In the genomic region with DNA sequence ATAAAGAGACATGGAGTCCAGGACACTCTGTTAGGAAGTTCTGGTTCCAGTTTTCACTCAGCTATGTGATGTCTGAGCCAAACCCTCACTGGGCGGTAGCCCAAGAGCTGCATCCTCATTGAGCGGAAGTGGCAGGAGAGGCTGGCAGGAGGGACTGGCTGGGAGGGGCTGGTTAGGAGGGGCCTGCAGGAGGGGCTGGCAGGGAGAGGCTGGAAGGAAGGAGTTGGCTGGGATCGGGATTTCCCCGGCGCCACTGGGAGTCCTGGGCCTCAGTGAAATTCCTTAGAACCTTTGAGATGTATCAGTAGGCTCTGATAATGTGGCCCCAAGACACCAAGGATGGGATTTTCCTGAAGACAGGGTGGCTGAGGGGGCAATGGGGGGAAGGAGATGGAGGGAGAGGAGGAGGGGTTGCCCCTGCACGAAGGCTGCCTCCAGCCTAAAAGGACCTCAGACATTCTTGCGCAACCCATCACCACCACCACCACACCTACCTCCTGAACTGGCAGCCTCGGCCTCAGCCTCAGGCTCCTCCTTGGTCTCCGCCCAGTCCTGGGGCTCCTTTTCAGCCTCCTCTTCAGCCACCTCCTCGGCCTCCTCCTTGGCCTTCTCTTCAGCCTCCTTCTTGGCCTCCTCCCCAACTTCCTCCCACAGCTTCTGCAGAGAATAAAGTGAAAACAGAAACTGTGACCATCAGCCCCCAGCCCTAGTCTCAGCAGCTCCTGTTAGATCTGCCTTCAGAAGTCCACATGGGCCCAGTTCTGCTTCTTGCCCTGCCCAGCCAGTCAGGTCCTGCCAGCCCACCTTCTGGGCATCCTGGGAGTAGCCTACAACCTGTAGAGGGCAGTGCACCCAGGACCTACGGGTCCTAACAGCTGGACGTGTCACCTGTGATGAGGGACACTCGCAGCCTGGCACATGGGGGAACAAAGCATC, we compare ENCODE assay signal across 8 cellular contexts. TPM values are rescaled to one million over a fixed set of nuclear protein-coding genes. Genes with fewer than 3 reads are reported as not detected.
DNase-seq lines count a peak whose midpoint lies in the region; ATAC-seq and TF ChIP-seq lines count a peak whose summit lies in the region.
"Had no signal": no experiment of that assay in that cellular context is flagged by ENCODE, and none has a peak within 500 bp of the region (broad histone marks: within the 10 kb centered on the region; RNA-seq: fewer than 3 reads in every experiment).

No MANE protein-coding gene starts in this region.

- H3K36me3 ChIP-seq in transverse colon: no peaks in the 10 kb centered on the region
- H3K36me3 ChIP-seq: neutrophil had no signal

- H3K27ac ChIP-seq in right cardiac atrium (ENCODE audit: low read length) (no peak overlapping the region), transverse colon (no peak overlapping the region)
- H3K27ac ChIP-seq: neutrophil had no signal

- H3K9me3 ChIP-seq in right cardiac atrium (ENCODE audit: control insufficient read depth, low read length): no peaks in the 10 kb centered on the region
- no peaks in the 10 kb centered on the region for H3K9me3 ChIP-seq in transverse colon
- H3K9me3 ChIP-seq: neutrophil had no signal

- 42% methylated on average over 13 of the region's 13 CpGs for WGBS in right cardiac atrium
- WGBS in transverse colon (ENCODE audit: low coverage in 1 of 2), 2 donors: 42% methylated on average over 3 to 13 of the region's 13 CpGs

- peak; percentile 20 for TF ChIP-seq CTCF in HFF-Myc (IDR thresholded peaks at IDR 0.05; ENCODE audit: low read depth, low read length, missing control alignments)
- no peak for TF ChIP-seq CTCF in transverse colon (IDR thresholded peaks at IDR 0.05)

- TF ChIP-seq POLR2A in transverse colon (IDR thresholded peaks at IDR 0.05): no peak

- H3K4me3 ChIP-seq in HFF-Myc (replicated peaks; ENCODE audit: low read depth, low read length) (no peak overlapping the region), right cardiac atrium (ENCODE audit: low read length) (no peak overlapping the region), transverse colon (no peak overlapping the region)

- in situ Hi-C loops in transverse colon (cut with MboI; ENCODE audit: low pct_ligation_motif_present in 1 of 4, low pct_unique_long_range_greater_than_20kb in 1 of 4, low sequenced_read_pairs in 3 of 4): no loop called here

- no peak for TF ChIP-seq EP300 in transverse colon (IDR thresholded peaks at IDR 0.05; ENCODE audit: low read depth)

- intact Hi-C loops in right cardiac atrium (cut with DNase I) (no loop called here), transverse colon (cut with DNase I; ENCODE audit: low total_unique reads) (no loop called here)

- H3K27me3 ChIP-seq in right cardiac atrium (ENCODE audit: control insufficient read depth, insufficient read depth) (no peaks in the 10 kb centered on the region), transverse colon (no peaks in the 10 kb centered on the region)

- DNase-seq in HFF-Myc (ENCODE audit: extremely low read depth, low read depth) (peak; percentile 39), amniotic epithelial cell (ENCODE audit: low read depth) (peak; percentile 23), right cardiac atrium (peak; percentile 85 to 93 (median 91)), transverse colon (peak; percentile 66), NCI-H69 (lab: John Stamatoyannopoulos, UW) (no peak), NCI-H510A treated with DMSO at 0.1 percent for 48 hours (lab: John Stamatoyannopoulos, UW) (no peak)
- no peak for DNase-seq in activated T-cell treated with anti-CD3 and anti-CD28 coated beads, Interleukin-2, amount 50 U/mL, for 1 hour

- ATAC-seq in right cardiac atrium: peak; percentile 93 to 94

- peaks cover 6% of the 10 kb centered on the region for H3K4me1 ChIP-seq in right cardiac atrium (ENCODE audit: control insufficient read depth, insufficient read depth, low read length)
- peaks cover 0 to 10% (median 0%) of the 10 kb centered on the region in 4 donors for H3K4me1 ChIP-seq in transverse colon

RNA-seq across cellular contexts. Expression of a gene that starts 31.7 kb away (rescaled TPM):
- total RNA-seq in right cardiac atrium (not detected), transverse colon (1 to 10 TPM in 1 of 4 donors, under 1 TPM in 3; 0.14 to 1.9 (median 0.87) TPM)
- polyA plus RNA-seq in right cardiac atrium: not detected

Comparison
In these comparisons a context has a peak if more than half of its experiments do, and no peak if none do; other contexts are left out.
1. DNase-seq: peak in HFF-Myc (single experiment), amniotic epithelial cell (single experiment), right cardiac atrium (3 of 3) and transverse colon (single experiment); none in activated T-cell treated with anti-CD3 and anti-CD28 coated beads, Interleukin-2, amount 50 U/mL, for 1 hour (single experiment), NCI-H69 (single experiment) and NCI-H510A treated with DMSO at 0.1 percent for 48 hours (single experiment).